Comparison of ENCODE assay signal across 15 cellular contexts in genomic region chr17:36590082-36590481, GRCh38.
DNase-seq lines count a peak whose midpoint lies in the region; ATAC-seq lines count a peak whose summit lies in the region.
"Had no signal": no experiment of that assay in that cellular context is flagged by ENCODE, and none has a peak within 500 bp of the region (broad histone marks: within the 10 kb centered on the region; RNA-seq: fewer than 3 reads in every experiment).

No MANE protein-coding gene starts in this region.

- DNase-seq in activated naive CD8-positive, alpha-beta T cell treated with anti-CD3 and anti-CD28 coated beads, Interleukin-2, amount 50 U/mL, for 24 hours, result no peak
- peak; percentile 62 for DNase-seq in SIG-M5 (lab: John Stamatoyannopoulos, UW)
- DNase-seq in central memory CD8-positive, alpha-beta T cell (ENCODE audit: low spot score in 2 of 2), result no peak
- DNase-seq in stimulated activated CD8-positive, alpha-beta memory T cell treated with anti-CD3 and anti-CD28 coated beads, Interleukin-4, amount 100 ng/mL, for 48 hours, result peak; percentile 23
- no peak for DNase-seq in NCI-H1417 treated with DMSO at 0.1 percent for 48 hours (lab: John Stamatoyannopoulos, UW)
- DNase-seq: activated CD4-positive, alpha-beta T cell treated with anti-CD3 and anti-CD28 coated beads, Interleukin-2, amount 50 U/mL, for 48 hours; amygdala; DMS79 treated with DMSO at 0.1 percent for 48 hours; effector CD8-positive, alpha-beta T cell; NCI-H1417; stimulated activated naive B cell treated with anti-CD40 and anti-IgM and Interleukin-4, amounts not matched to agents 10 μg/mL and 1 μg/mL and 100 μg/mL, for 72 hours; T-helper 1 cell had no signal

- ATAC-seq in activated naive CD8-positive, alpha-beta T cell treated with anti-CD3 and anti-CD28 coated beads, Interleukin-2, amount 50 U/mL, for 24 hours, result no peak
- ATAC-seq in central memory CD8-positive, alpha-beta T cell (replicated peaks; ENCODE audit: extremely low read depth, poor library complexity, severe bottlenecking), result no peak
- ATAC-seq in GM19397 (IDR thresholded peaks at IDR 0.05; ENCODE audit: unreplicated experiment) (no peak), GM19452 (IDR thresholded peaks at IDR 0.05; ENCODE audit: unreplicated experiment) (no peak)
- ATAC-seq: stimulated activated naive B cell treated with anti-CD40 and anti-IgM and Interleukin-4, amounts not matched to agents 10 μg/mL and 1 μg/mL and 100 μg/mL, for 72 hours had no signal

- H3K27me3 Mint-ChIP-seq in activated naive CD8-positive, alpha-beta T cell, result no peaks in the 10 kb centered on the region
- H3K27me3 Mint-ChIP-seq in activated naive CD8-positive, alpha-beta T cell treated with anti-CD3 and anti-CD28 coated beads, Interleukin-2, amount 50 U/mL, for 24 hours, result no peaks in the 10 kb centered on the region
- H3K27me3 Mint-ChIP-seq in central memory CD8-positive, alpha-beta T cell, result no peaks in the 10 kb centered on the region

- H3K4me1 Mint-ChIP-seq in activated naive CD8-positive, alpha-beta T cell (ENCODE audit: low read depth), result peaks cover 34% of the 10 kb centered on the region
- peaks cover 35% of the 10 kb centered on the region for H3K4me1 Mint-ChIP-seq in activated naive CD8-positive, alpha-beta T cell treated with anti-CD3 and anti-CD28 coated beads, Interleukin-2, amount 50 U/mL, for 24 hours
- peaks cover 18% of the 10 kb centered on the region for H3K4me1 Mint-ChIP-seq in central memory CD8-positive, alpha-beta T cell

- peaks cover 4% of the 10 kb centered on the region for H3K36me3 Mint-ChIP-seq in activated naive CD8-positive, alpha-beta T cell
- peaks cover 38% of the 10 kb centered on the region for H3K36me3 Mint-ChIP-seq in activated naive CD8-positive, alpha-beta T cell treated with anti-CD3 and anti-CD28 coated beads, Interleukin-2, amount 50 U/mL, for 24 hours (ENCODE audit: low read depth)
- H3K36me3 Mint-ChIP-seq in central memory CD8-positive, alpha-beta T cell (ENCODE audit: insufficient read depth), result peaks cover 41% of the 10 kb centered on the region

- H3K27ac Mint-ChIP-seq in activated naive CD8-positive, alpha-beta T cell, result peak overlapping the region; percentile 43
- no peak overlapping the region for H3K27ac Mint-ChIP-seq in activated naive CD8-positive, alpha-beta T cell treated with anti-CD3 and anti-CD28 coated beads, Interleukin-2, amount 50 U/mL, for 24 hours
- no peak overlapping the region for H3K27ac Mint-ChIP-seq in central memory CD8-positive, alpha-beta T cell (ENCODE audit: low read depth)
- H3K27ac Mint-ChIP-seq: stimulated activated naive B cell treated with anti-CD40 and anti-IgM and Interleukin-4, amounts not matched to agents 10 μg/mL and 1 μg/mL and 100 μg/mL, for 72 hours had no signal

- no peak overlapping the region for H3K4me3 Mint-ChIP-seq in activated naive CD8-positive, alpha-beta T cell
- no peak overlapping the region for H3K4me3 Mint-ChIP-seq in activated naive CD8-positive, alpha-beta T cell treated with anti-CD3 and anti-CD28 coated beads, Interleukin-2, amount 50 U/mL, for 24 hours
- H3K4me3 Mint-ChIP-seq in central memory CD8-positive, alpha-beta T cell, result peak overlapping the region; percentile 6
- H3K4me3 Mint-ChIP-seq: stimulated activated naive B cell treated with anti-CD40 and anti-IgM and Interleukin-4, amounts not matched to agents 10 μg/mL and 1 μg/mL and 100 μg/mL, for 72 hours had no signal

- no peaks in the 10 kb centered on the region for H3K9me3 Mint-ChIP-seq in activated naive CD8-positive, alpha-beta T cell (ENCODE audit: low read depth)
- H3K9me3 Mint-ChIP-seq in activated naive CD8-positive, alpha-beta T cell treated with anti-CD3 and anti-CD28 coated beads, Interleukin-2, amount 50 U/mL, for 24 hours, result no peaks in the 10 kb centered on the region
- H3K9me3 Mint-ChIP-seq in central memory CD8-positive, alpha-beta T cell, result no peaks in the 10 kb centered on the region
- H3K9me3 Mint-ChIP-seq: stimulated activated naive B cell treated with anti-CD40 and anti-IgM and Interleukin-4, amounts not matched to agents 10 μg/mL and 1 μg/mL and 100 μg/mL, for 72 hours had no signal

Comparison
In these comparisons a context has a peak if more than half of its experiments do, and no peak if none do; other contexts are left out.
1. DNase-seq: peak in SIG-M5 (single experiment) and stimulated activated CD8-positive, alpha-beta memory T cell treated with anti-CD3 and anti-CD28 coated beads, Interleukin-4, amount 100 ng/mL, for 48 hours (single experiment); none in activated naive CD8-positive, alpha-beta T cell treated with anti-CD3 and anti-CD28 coated beads, Interleukin-2, amount 50 U/mL, for 24 hours (single experiment), central memory CD8-positive, alpha-beta T cell (0 of 2) and NCI-H1417 treated with DMSO at 0.1 percent for 48 hours (single experiment).